ENCODE assay signal across 15 cellular contexts in the genomic region with DNA sequence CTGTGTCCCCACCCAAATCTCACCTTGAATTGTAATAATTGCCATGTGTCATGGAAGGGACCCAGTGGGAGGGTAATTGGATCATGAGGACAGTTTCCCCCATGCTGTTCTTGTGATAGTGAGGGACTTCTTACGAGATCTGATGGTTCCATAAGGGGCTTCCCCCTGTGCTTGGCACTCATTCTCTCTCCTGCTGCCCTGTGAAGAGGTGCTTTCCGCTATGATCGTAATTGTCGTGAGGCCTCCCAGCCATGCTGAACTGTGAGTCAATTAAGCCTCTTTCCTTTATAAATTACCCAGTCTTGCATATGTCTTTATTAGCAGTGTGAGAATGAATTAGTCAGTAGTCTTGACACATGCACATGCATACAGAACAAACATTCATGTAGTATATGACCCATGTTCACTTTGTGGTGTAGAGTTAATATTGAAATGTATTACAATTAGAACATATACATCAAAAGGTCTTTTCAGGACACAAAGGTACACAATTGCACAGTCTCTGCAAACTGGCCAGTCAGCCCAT. TPM values are rescaled to one million over a fixed set of nuclear protein-coding genes. Genes with fewer than 3 reads are reported as not detected.
DNase-seq lines count a peak whose midpoint lies in the region; ATAC-seq lines count a peak whose summit lies in the region.
"Had no signal": no experiment of that assay in that cellular context is flagged by ENCODE, and none has a peak within 500 bp of the region (broad histone marks: within the 10 kb centered on the region; RNA-seq: fewer than 3 reads in every experiment).

No MANE protein-coding gene starts in this region.

- H3K9me3 Mint-ChIP-seq in activated T-cell treated with anti-CD3 and anti-CD28 coated beads, Interleukin-2, amount 50 U/mL, for 4 hours = peaks cover 22% of the 10 kb centered on the region
- no peaks in the 10 kb centered on the region for H3K9me3 Mint-ChIP-seq in activated T-cell treated with anti-CD3 and anti-CD28 coated beads, Interleukin-2, amount 50 U/mL, for 24 hours
- H3K9me3 Mint-ChIP-seq in immature natural killer cell = no peaks in the 10 kb centered on the region
- H3K9me3 Mint-ChIP-seq in stimulated activated naive CD8-positive, alpha-beta T cell treated with anti-CD3 and anti-CD28 coated beads, Interleukin-15, amount 100 ng/mL, for 72 hours = peaks cover 23 to 32% of the 10 kb centered on the region in 2 donors

- H3K36me3 Mint-ChIP-seq in activated T-cell treated with anti-CD3 and anti-CD28 coated beads, Interleukin-2, amount 50 U/mL, for 4 hours (ENCODE audit: insufficient read depth) = peaks cover 43% of the 10 kb centered on the region
- H3K36me3 Mint-ChIP-seq in activated T-cell treated with anti-CD3 and anti-CD28 coated beads, Interleukin-2, amount 50 U/mL, for 24 hours (ENCODE audit: low read depth) = peaks cover 52% of the 10 kb centered on the region
- H3K36me3 Mint-ChIP-seq in immature natural killer cell = peaks cover 52 to 61% (median 52%) of the 10 kb centered on the region in 3 donors

- no peak overlapping the region for H3K27ac Mint-ChIP-seq in activated T-cell treated with anti-CD3 and anti-CD28 coated beads, Interleukin-2, amount 50 U/mL, for 24 hours
- H3K27ac Mint-ChIP-seq in immature natural killer cell = peak overlapping the region in 4 of 6 donors; percentile 18 to 71 (median 24)
- no peak overlapping the region for H3K27ac Mint-ChIP-seq in stimulated activated naive CD8-positive, alpha-beta T cell treated with anti-CD3 and anti-CD28 coated beads, Interleukin-15, amount 100 ng/mL, for 72 hours
- H3K27ac Mint-ChIP-seq: B cell; CD4-positive, alpha-beta T cell; GM23338 had no signal

- DNase-seq in activated T-cell treated with anti-CD3 and anti-CD28 coated beads, Interleukin-2, amount 50 U/mL, for 4 hours = no peak
- DNase-seq in activated T-cell treated with anti-CD3 and anti-CD28 coated beads, Interleukin-2, amount 50 U/mL, for 24 hours = no peak
- DNase-seq in stimulated activated CD4-positive, alpha-beta T cell treated with anti-CD3 and anti-CD28 coated beads, Interleukin-1b, Interleukin-23, amount 100 ng/mL, for 48 hours = peak; percentile 50
- DNase-seq in stimulated activated CD4-positive, alpha-beta T cell treated with anti-CD3 and anti-CD28 coated beads, Interleukin-4, amount 100 ng/mL, for 1 hour = no peak
- DNase-seq in immature natural killer cell = no peak
- no peak for DNase-seq in stimulated activated naive CD8-positive, alpha-beta T cell treated with anti-CD3 and anti-CD28 coated beads, Interleukin-15, amount 100 ng/mL, for 72 hours
- DNase-seq: C1 segment of cervical spinal cord; CD4-positive, alpha-beta T cell; DMS79; H7 had no signal

- no peaks in the 10 kb centered on the region for H3K27me3 Mint-ChIP-seq in activated T-cell treated with anti-CD3 and anti-CD28 coated beads, Interleukin-2, amount 50 U/mL, for 4 hours (ENCODE audit: low read depth)
- H3K27me3 Mint-ChIP-seq in activated T-cell treated with anti-CD3 and anti-CD28 coated beads, Interleukin-2, amount 50 U/mL, for 24 hours = no peaks in the 10 kb centered on the region
- H3K27me3 Mint-ChIP-seq in immature natural killer cell (ENCODE audit: low read depth in 3 of 3) = peaks cover 0 to 3% (median 2%) of the 10 kb centered on the region in 3 donors
- no peaks in the 10 kb centered on the region for H3K27me3 Mint-ChIP-seq in stimulated activated naive CD8-positive, alpha-beta T cell treated with anti-CD3 and anti-CD28 coated beads, Interleukin-15, amount 100 ng/mL, for 72 hours
- H3K27me3 Mint-ChIP-seq: CD4-positive, alpha-beta T cell had no signal

- ATAC-seq in activated T-cell treated with anti-CD3 and anti-CD28 coated beads, Interleukin-2, amount 50 U/mL, for 4 hours = peak; percentile 62 to 73
- ATAC-seq in stimulated activated naive CD8-positive, alpha-beta T cell treated with anti-CD3 and anti-CD28 coated beads, Interleukin-15, amount 100 ng/mL, for 72 hours = peak; percentile 60
- no peak for ATAC-seq in HG02763 (IDR thresholded peaks at IDR 0.05; ENCODE audit: unreplicated experiment)
- ATAC-seq: GM12878, GM23338 had no signal

- peaks cover 46% of the 10 kb centered on the region for H3K4me1 Mint-ChIP-seq in activated T-cell treated with anti-CD3 and anti-CD28 coated beads, Interleukin-2, amount 50 U/mL, for 4 hours (ENCODE audit: low read depth)
- peaks cover 49% of the 10 kb centered on the region for H3K4me1 Mint-ChIP-seq in activated T-cell treated with anti-CD3 and anti-CD28 coated beads, Interleukin-2, amount 50 U/mL, for 24 hours (ENCODE audit: low read depth)
- H3K4me1 Mint-ChIP-seq in immature natural killer cell = peaks cover 72 to 91% of the 10 kb centered on the region in 2 donors
- peaks cover 6% of the 10 kb centered on the region for H3K4me1 Mint-ChIP-seq in stimulated activated naive CD8-positive, alpha-beta T cell treated with anti-CD3 and anti-CD28 coated beads, Interleukin-15, amount 100 ng/mL, for 72 hours
- H3K4me1 Mint-ChIP-seq: GM23338 had no signal

- no peak overlapping the region for H3K4me3 Mint-ChIP-seq in activated T-cell treated with anti-CD3 and anti-CD28 coated beads, Interleukin-2, amount 50 U/mL, for 4 hours
- H3K4me3 Mint-ChIP-seq in activated T-cell treated with anti-CD3 and anti-CD28 coated beads, Interleukin-2, amount 50 U/mL, for 24 hours = no peak overlapping the region
- peak overlapping the region in 1 of 5 donors; percentile 18 for H3K4me3 Mint-ChIP-seq in immature natural killer cell
- no peak overlapping the region for H3K4me3 Mint-ChIP-seq in stimulated activated naive CD8-positive, alpha-beta T cell treated with anti-CD3 and anti-CD28 coated beads, Interleukin-15, amount 100 ng/mL, for 72 hours
- H3K4me3 Mint-ChIP-seq: B cell; CD4-positive, alpha-beta T cell; GM23338 had no signal

RNA-seq across cellular contexts. Expression of gene IFI16, which starts 16.9 kb away (rescaled TPM):
- total RNA-seq in activated T-cell treated with anti-CD3 and anti-CD28 coated beads, Interleukin-2, amount 50 U/mL, for 4 hours = 100 to 1,000 TPM; 186 to 199 (median 196) TPM
- 100 to 1,000 TPM in 1 of 3 donors, 10 to 100 TPM in 2; 78.8 to 205 (median 80.3) TPM for polyA plus RNA-seq in immature natural killer cell
- total RNA-seq: G401 had no signal

Comparison
In these comparisons a context has a peak if more than half of its experiments do, and no peak if none do; other contexts are left out.
1. H3K27ac Mint-ChIP-seq: peak in immature natural killer cell (4 of 6); none in activated T-cell treated with anti-CD3 and anti-CD28 coated beads, Interleukin-2, amount 50 U/mL, for 24 hours (single experiment) and stimulated activated naive CD8-positive, alpha-beta T cell treated with anti-CD3 and anti-CD28 coated beads, Interleukin-15, amount 100 ng/mL, for 72 hours (0 of 2).